ENCODE assay signal across 3 cellular contexts in genomic region chr20:39990692-39991091, GRCh38.
"Had no signal": no experiment of that assay in that cellular context is flagged by ENCODE, and none has a peak within 500 bp of the region (broad histone marks: within the 10 kb centered on the region; RNA-seq: fewer than 3 reads in every experiment).

No MANE protein-coding gene starts in this region.

- DNase-seq: GDM1, GF-D8 had no signal

- ATAC-seq: GM12878 had no signal

- H3K4me3 ChIP-seq: GM12878 had no signal
